1 cellular context compared by ENCODE assay signal in genomic region chr20:50434653-50435396, GRCh38.
TF ChIP-seq lines count a peak whose summit lies in the region.

No MANE protein-coding gene starts in this region.

TF ChIP-seq in SK-N-SH treated with all-trans-retinoic acid at 6 μM for 48 hours, 23 proteins besides CTCF, POLR2A, EP300 and RAD21 (continued from another document):
- TF ChIP-seq GLIS3 (CRISPR knock-in tag; IDR thresholded peaks at IDR 0.05) = no peak
- TF ChIP-seq ZFP30 (CRISPR knock-in tag; IDR thresholded peaks at IDR 0.05) = no peak
